In the genomic region with DNA sequence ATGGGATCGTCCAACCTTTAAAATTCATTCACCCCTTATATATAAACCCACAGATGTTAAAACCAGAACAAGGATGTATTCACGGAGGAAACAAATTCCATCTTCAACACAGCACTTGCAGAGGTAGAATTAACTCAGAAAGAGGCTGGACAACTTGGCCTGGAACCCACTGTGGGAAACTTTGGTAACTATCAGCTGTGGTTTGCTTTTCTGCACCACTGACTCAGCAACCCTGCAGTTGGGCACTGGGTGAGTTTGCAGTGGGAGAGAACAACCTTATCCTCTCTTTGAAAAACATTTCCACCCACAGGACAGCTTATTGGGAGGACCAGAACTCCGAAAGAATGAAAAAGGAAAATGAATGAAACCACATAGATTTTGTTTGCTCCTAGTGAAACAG, we compare ENCODE assay signal across 19 cellular contexts.
DNase-seq lines count a peak whose midpoint lies in the region; ATAC-seq and TF ChIP-seq lines count a peak whose summit lies in the region.
"Had no signal": no experiment of that assay in that cellular context is flagged by ENCODE, and none has a peak within 500 bp of the region (broad histone marks: within the 10 kb centered on the region; RNA-seq: fewer than 3 reads in every experiment).

No MANE protein-coding gene starts in this region.

- in situ Hi-C loops in astrocyte of the cerebellum (cut with HindIII; ENCODE audit: low sequenced_read_pairs), result no loop called here

- no peaks in the 10 kb centered on the region for H3K4me1 Mint-ChIP-seq in stimulated activated naive CD8-positive, alpha-beta T cell treated with anti-CD3 and anti-CD28 coated beads, Interleukin-15, Interleukin-2, amounts not matched to agents 100 ng/mL and 50 ng/mL, for 24 hours (ENCODE audit: low read depth)
- H3K4me1 Mint-ChIP-seq: activated naive CD4-positive, alpha-beta T cell treated with anti-CD3 and anti-CD28 coated beads, Interleukin-2, amount 50 U/mL, for 24 hours had no signal

- TF ChIP-seq CTCF in astrocyte of the cerebellum (IDR thresholded peaks at IDR 0.05; ENCODE audit: low read depth, low read length, missing control alignments), result no peak

- no peak overlapping the region for H3K4me3 Mint-ChIP-seq in stimulated activated naive CD8-positive, alpha-beta T cell treated with anti-CD3 and anti-CD28 coated beads, Interleukin-15, Interleukin-2, amounts not matched to agents 100 ng/mL and 50 ng/mL, for 24 hours
- H3K4me3 Mint-ChIP-seq: activated naive CD4-positive, alpha-beta T cell treated with anti-CD3 and anti-CD28 coated beads, Interleukin-2, amount 50 U/mL, for 24 hours; naive thymus-derived CD4-positive, alpha-beta T cell had no signal

- H3K36me3 Mint-ChIP-seq in stimulated activated naive CD8-positive, alpha-beta T cell treated with anti-CD3 and anti-CD28 coated beads, Interleukin-15, Interleukin-2, amounts not matched to agents 100 ng/mL and 50 ng/mL, for 24 hours (ENCODE audit: low read depth), result no peaks in the 10 kb centered on the region
- H3K36me3 Mint-ChIP-seq: activated naive CD4-positive, alpha-beta T cell treated with anti-CD3 and anti-CD28 coated beads, Interleukin-2, amount 50 U/mL, for 24 hours; naive thymus-derived CD4-positive, alpha-beta T cell had no signal

- H3K27ac Mint-ChIP-seq in stimulated activated naive CD8-positive, alpha-beta T cell treated with anti-CD3 and anti-CD28 coated beads, Interleukin-15, Interleukin-2, amounts not matched to agents 100 ng/mL and 50 ng/mL, for 24 hours, result peak overlapping the region; percentile 18
- H3K27ac Mint-ChIP-seq: activated naive CD4-positive, alpha-beta T cell treated with anti-CD3 and anti-CD28 coated beads, Interleukin-2, amount 50 U/mL, for 24 hours; naive thymus-derived CD4-positive, alpha-beta T cell had no signal

- no peak for DNase-seq in stimulated activated naive CD8-positive, alpha-beta T cell treated with anti-CD3 and anti-CD28 coated beads, Interleukin-15, Interleukin-2, amounts not matched to agents 100 U/mL and 50 U/mL, for 24 hours
- DNase-seq in astrocyte of the cerebellum (ENCODE audit: low read depth), result peak; percentile 76
- peak; percentile 72 for DNase-seq in iris pigment epithelial cell (ENCODE audit: low read depth)
- no peak for DNase-seq in NCI-H187 treated with DMSO at 0.1 percent for 48 hours (lab: John Stamatoyannopoulos, UW)
- DNase-seq in SW480 (ENCODE audit: low spot score), result no peak
- no peak for DNase-seq in activated gamma-delta T cell treated with Interleukin-2 at 50 U/mL for 16 hours
- DNase-seq: activated CD4-positive, CD25-positive, alpha-beta regulatory T cell treated with anti-CD3 and anti-CD28 coated beads, Interleukin-2, amount 50 U/mL, for 72 hours; HCEC 1CT; naive thymus-derived CD4-positive, alpha-beta T cell; NCI-H524; PC-9; stimulated activated CD4-positive, alpha-beta T cell treated with anti-CD3 and anti-CD28 coated beads, Interleukin-2, amount 100 ng/mL, for 48 hours; SW 1271 had no signal

- ATAC-seq in stimulated activated naive CD8-positive, alpha-beta T cell treated with anti-CD3 and anti-CD28 coated beads, Interleukin-15, Interleukin-2, amounts not matched to agents 100 U/mL and 50 U/mL, for 24 hours, result no peak
- no peak for ATAC-seq in HG02610 (IDR thresholded peaks at IDR 0.05; ENCODE audit: unreplicated experiment)
- ATAC-seq: left lobe of liver; naive thymus-derived CD4-positive, alpha-beta T cell had no signal

- no peaks in the 10 kb centered on the region for H3K9me3 Mint-ChIP-seq in stimulated activated naive CD8-positive, alpha-beta T cell treated with anti-CD3 and anti-CD28 coated beads, Interleukin-15, Interleukin-2, amounts not matched to agents 100 ng/mL and 50 ng/mL, for 24 hours
- H3K9me3 Mint-ChIP-seq: activated naive CD4-positive, alpha-beta T cell treated with anti-CD3 and anti-CD28 coated beads, Interleukin-2, amount 50 U/mL, for 24 hours; naive thymus-derived CD4-positive, alpha-beta T cell had no signal

- H3K27me3 Mint-ChIP-seq in stimulated activated naive CD8-positive, alpha-beta T cell treated with anti-CD3 and anti-CD28 coated beads, Interleukin-15, Interleukin-2, amounts not matched to agents 100 ng/mL and 50 ng/mL, for 24 hours, result peaks cover 5% of the 10 kb centered on the region

- H3K4me3 ChIP-seq in astrocyte of the cerebellum (ENCODE audit: low read depth, low read length), result no peak overlapping the region
- H3K4me3 ChIP-seq: hepatocyte, PC-9, right atrium auricular region had no signal

Comparison
In these comparisons a context has a peak if more than half of its experiments do, and no peak if none do; other contexts are left out.
1. DNase-seq: peak in astrocyte of the cerebellum (single experiment) and iris pigment epithelial cell (single experiment); none in stimulated activated naive CD8-positive, alpha-beta T cell treated with anti-CD3 and anti-CD28 coated beads, Interleukin-15, Interleukin-2, amounts not matched to agents 100 U/mL and 50 U/mL, for 24 hours (single experiment), NCI-H187 treated with DMSO at 0.1 percent for 48 hours (single experiment), SW480 (single experiment) and activated gamma-delta T cell treated with Interleukin-2 at 50 U/mL for 16 hours (single experiment).